Comparison of ENCODE assay signal across 1 cellular context in the genomic region with DNA sequence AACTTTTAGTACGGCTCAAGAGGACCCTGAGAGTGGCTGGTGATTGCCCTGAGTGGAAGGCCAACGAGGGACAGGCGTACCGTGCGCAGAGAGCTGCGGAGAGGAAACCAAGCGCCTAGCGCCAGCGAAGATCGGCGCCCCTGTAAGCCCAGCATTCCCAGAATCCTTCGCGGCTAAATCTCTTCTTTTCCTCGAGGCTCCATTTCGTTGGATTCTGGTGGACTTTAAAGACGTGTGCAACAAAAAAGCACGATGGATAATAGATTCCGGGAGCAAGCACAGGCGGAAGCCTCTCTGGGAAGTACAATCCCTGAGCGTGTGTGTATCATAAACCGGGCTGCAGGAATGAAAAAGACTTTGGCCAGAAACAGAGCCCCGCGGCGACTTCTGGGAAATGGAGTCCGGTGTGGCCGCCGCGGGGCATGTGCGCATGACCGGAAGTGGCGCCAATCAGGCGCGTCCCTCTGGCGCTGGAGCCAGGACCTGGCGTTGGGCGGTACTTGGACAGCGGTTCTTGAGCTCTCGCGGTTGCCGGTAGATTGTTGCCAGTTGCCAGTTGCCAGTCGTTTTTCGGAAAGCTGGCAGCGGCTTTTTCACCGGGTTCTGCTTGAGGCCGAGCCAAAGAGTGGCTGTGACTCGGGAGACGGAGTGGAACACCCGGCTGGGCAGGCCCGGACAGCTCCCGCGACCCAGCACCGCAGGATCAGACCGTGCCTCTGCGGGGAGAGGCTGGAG.
A peak's percentile ranks its signal among the peaks of the same experiment; 100 is the strongest.
TF ChIP-seq lines count a peak whose summit lies in the region.

ZNF79 (plus strand) TSS at position 449 of the 735 bp plus-strand sequence. CDS start 406 bp downstream, outside the sequence.

TF ChIP-seq in HepG2, 621 proteins besides CTCF, POLR2A, EP300 and RAD21 (continued from another document and continues in another):
- TF ChIP-seq, protein P1, sequence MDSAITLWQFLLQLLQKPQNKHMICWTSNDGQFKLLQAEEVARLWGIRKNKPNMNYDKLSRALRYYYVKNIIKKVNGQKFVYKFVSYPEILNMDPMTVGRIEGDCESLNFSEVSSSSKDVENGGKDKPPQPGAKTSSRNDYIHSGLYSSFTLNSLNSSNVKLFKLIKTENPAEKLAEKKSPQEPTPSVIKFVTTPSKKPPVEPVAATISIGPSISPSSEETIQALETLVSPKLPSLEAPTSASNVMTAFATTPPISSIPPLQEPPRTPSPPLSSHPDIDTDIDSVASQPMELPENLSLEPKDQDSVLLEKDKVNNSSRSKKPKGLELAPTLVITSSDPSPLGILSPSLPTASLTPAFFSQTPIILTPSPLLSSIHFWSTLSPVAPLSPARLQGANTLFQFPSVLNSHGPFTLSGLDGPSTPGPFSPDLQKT (CRISPR knock-in tag; IDR thresholded peaks at IDR 0.05; ENCODE audit: borderline replicate concordance) = 0 out of 2 replicates have a peak, but pooled peaks have one; percentile 29
- TF ChIP-seq ZNF432 (CRISPR knock-in tag; IDR thresholded peaks at IDR 0.05; ENCODE audit: borderline replicate concordance) (no peak), WIZ (CRISPR knock-in tag; IDR thresholded peaks at IDR 0.05) (no peak), MTA3 (CRISPR knock-in tag; IDR thresholded peaks at IDR 0.05) (no peak), ZSCAN20 (CRISPR knock-in tag; IDR thresholded peaks at IDR 0.05; ENCODE audit: borderline replicate concordance) (0 out of 2 replicates have a peak, but pooled peaks have one; percentile 33), ZNF709 (CRISPR knock-in tag; IDR thresholded peaks at IDR 0.05) (no peak; the same call in 1 of the 2 replicates), AHDC1 (CRISPR knock-in tag; IDR thresholded peaks at IDR 0.05; ENCODE audit: borderline replicate concordance) (peak; percentile 9; the same call in 1 of the 2 replicates), SIX1 (CRISPR knock-in tag; IDR thresholded peaks at IDR 0.05; ENCODE audit: borderline replicate concordance) (0 out of 2 replicates have a peak, but pooled peaks have one; percentile 2), THAP7 (CRISPR knock-in tag; IDR thresholded peaks at IDR 0.05) (0 out of 2 replicates have a peak, but pooled peaks have one; percentile 38), ZNF782 (CRISPR knock-in tag; IDR thresholded peaks at IDR 0.05; ENCODE audit: borderline replicate concordance) (0 out of 2 replicates have a peak, but pooled peaks have one; percentile 71), RFXAP (CRISPR knock-in tag; IDR thresholded peaks at IDR 0.05; ENCODE audit: borderline replicate concordance) (0 out of 2 replicates have a peak, but pooled peaks have one; percentile 23), IRF2 (CRISPR knock-in tag; IDR thresholded peaks at IDR 0.05) (peak; percentile 58; the same call in 1 of the 2 replicates), KLF6 (CRISPR knock-in tag; IDR thresholded peaks at IDR 0.05) (0 out of 2 replicates have a peak, but pooled peaks have one; percentile 55), ZNF672 (CRISPR knock-in tag; IDR thresholded peaks at IDR 0.05) (no peak), ZNF225 (CRISPR knock-in tag; IDR thresholded peaks at IDR 0.05) (peak; percentile 65; the same call in 1 of the 2 replicates), SP4 (CRISPR knock-in tag; IDR thresholded peaks at IDR 0.05) (peak; percentile 48), HMGXB3 (CRISPR knock-in tag; IDR thresholded peaks at IDR 0.05; ENCODE audit: borderline replicate concordance) (peak; percentile 15; the same call in 1 of the 2 replicates), ZNF292 (CRISPR knock-in tag; IDR thresholded peaks at IDR 0.05; ENCODE audit: borderline replicate concordance, low read depth) (no peak), ZIK1 (CRISPR knock-in tag; IDR thresholded peaks at IDR 0.05; ENCODE audit: borderline replicate concordance, low read depth) (0 out of 2 replicates have a peak, but pooled peaks have one; percentile 28), SRSF4 (IDR thresholded peaks at IDR 0.05; ENCODE audit: low read depth, low read length, poor library complexity, severe bottlenecking) (no peak), HHEX (CRISPR knock-in tag; IDR thresholded peaks at IDR 0.05) (no peak), ZNF484 (CRISPR knock-in tag; IDR thresholded peaks at IDR 0.05; ENCODE audit: borderline replicate concordance, low read depth) (no peak), GABPB1 (CRISPR knock-in tag; IDR thresholded peaks at IDR 0.05) (peak; percentile 100), FOXK1 (CRISPR knock-in tag; IDR thresholded peaks at IDR 0.05; ENCODE audit: borderline replicate concordance, low read depth) (peak; percentile 62; the same call in 1 of the 2 replicates)
- TF ChIP-seq, protein P2, sequence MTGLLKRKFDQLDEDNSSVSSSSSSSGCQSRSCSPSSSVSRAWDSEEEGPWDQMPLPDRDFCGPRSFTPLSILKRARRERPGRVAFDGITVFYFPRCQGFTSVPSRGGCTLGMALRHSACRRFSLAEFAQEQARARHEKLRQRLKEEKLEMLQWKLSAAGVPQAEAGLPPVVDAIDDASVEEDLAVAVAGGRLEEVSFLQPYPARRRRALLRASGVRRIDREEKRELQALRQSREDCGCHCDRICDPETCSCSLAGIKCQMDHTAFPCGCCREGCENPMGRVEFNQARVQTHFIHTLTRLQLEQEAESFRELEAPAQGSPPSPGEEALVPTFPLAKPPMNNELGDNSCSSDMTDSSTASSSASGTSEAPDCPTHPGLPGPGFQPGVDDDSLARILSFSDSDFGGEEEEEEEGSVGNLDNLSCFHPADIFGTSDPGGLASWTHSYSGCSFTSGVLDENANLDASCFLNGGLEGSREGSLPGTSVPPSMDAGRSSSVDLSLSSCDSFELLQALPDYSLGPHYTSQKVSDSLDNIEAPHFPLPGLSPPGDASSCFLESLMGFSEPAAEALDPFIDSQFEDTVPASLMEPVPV (CRISPR knock-in tag; IDR thresholded peaks at IDR 0.05) = peak; percentile 55; the same call in 1 of the 2 replicates
- TF ChIP-seq, protein P3, sequence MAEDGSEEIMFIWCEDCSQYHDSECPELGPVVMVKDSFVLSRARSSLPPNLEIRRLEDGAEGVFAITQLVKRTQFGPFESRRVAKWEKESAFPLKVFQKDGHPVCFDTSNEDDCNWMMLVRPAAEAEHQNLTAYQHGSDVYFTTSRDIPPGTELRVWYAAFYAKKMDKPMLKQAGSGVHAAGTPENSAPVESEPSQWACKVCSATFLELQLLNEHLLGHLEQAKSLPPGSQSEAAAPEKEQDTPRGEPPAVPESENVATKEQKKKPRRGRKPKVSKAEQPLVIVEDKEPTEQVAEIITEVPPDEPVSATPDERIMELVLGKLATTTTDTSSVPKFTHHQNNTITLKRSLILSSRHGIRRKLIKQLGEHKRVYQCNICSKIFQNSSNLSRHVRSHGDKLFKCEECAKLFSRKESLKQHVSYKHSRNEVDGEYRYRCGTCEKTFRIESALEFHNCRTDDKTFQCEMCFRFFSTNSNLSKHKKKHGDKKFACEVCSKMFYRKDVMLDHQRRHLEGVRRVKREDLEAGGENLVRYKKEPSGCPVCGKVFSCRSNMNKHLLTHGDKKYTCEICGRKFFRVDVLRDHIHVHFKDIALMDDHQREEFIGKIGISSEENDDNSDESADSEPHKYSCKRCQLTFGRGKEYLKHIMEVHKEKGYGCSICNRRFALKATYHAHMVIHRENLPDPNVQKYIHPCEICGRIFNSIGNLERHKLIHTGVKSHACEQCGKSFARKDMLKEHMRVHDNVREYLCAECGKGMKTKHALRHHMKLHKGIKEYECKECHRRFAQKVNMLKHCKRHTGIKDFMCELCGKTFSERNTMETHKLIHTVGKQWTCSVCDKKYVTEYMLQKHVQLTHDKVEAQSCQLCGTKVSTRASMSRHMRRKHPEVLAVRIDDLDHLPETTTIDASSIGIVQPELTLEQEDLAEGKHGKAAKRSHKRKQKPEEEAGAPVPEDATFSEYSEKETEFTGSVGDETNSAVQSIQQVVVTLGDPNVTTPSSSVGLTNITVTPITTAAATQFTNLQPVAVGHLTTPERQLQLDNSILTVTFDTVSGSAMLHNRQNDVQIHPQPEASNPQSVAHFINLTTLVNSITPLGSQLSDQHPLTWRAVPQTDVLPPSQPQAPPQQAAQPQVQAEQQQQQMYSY (CRISPR knock-in tag; IDR thresholded peaks at IDR 0.05) = no peak
- TF ChIP-seq, protein P4, sequence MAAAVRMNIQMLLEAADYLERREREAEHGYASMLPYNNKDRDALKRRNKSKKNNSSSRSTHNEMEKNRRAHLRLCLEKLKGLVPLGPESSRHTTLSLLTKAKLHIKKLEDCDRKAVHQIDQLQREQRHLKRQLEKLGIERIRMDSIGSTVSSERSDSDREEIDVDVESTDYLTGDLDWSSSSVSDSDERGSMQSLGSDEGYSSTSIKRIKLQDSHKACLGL (CRISPR knock-in tag; IDR thresholded peaks at IDR 0.05) = no peak; the same call in 1 of the 2 replicates
- TF ChIP-seq, protein P5, sequence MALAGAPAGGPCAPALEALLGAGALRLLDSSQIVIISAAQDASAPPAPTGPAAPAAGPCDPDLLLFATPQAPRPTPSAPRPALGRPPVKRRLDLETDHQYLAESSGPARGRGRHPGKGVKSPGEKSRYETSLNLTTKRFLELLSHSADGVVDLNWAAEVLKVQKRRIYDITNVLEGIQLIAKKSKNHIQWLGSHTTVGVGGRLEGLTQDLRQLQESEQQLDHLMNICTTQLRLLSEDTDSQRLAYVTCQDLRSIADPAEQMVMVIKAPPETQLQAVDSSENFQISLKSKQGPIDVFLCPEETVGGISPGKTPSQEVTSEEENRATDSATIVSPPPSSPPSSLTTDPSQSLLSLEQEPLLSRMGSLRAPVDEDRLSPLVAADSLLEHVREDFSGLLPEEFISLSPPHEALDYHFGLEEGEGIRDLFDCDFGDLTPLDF (CRISPR knock-in tag; IDR thresholded peaks at IDR 0.05) = peak; percentile 78; the same call in 1 of the 2 replicates
- TF ChIP-seq, protein P6, sequence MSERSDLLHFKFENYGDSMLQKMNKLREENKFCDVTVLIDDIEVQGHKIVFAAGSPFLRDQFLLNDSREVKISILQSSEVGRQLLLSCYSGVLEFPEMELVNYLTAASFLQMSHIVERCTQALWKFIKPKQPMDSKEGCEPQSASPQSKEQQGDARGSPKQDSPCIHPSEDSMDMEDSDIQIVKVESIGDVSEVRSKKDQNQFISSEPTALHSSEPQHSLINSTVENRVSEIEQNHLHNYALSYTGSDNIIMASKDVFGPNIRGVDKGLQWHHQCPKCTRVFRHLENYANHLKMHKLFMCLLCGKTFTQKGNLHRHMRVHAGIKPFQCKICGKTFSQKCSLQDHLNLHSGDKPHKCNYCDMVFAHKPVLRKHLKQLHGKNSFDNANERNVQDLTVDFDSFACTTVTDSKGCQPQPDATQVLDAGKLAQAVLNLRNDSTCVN (CRISPR knock-in tag; IDR thresholded peaks at IDR 0.05; ENCODE audit: borderline replicate concordance) = peak; percentile 54; the same call in 1 of the 2 replicates
